Comparison of ENCODE assay signal across 9 cellular contexts in genomic region chr2:181954538-181954883, GRCh38. TPM values are rescaled to one million over a fixed set of nuclear protein-coding genes. Genes with fewer than 3 reads are reported as not detected.
DNase-seq lines count a peak whose midpoint lies in the region; ATAC-seq and TF ChIP-seq lines count a peak whose summit lies in the region.
"Had no signal": no experiment of that assay in that cellular context is flagged by ENCODE, and none has a peak within 500 bp of the region (broad histone marks: within the 10 kb centered on the region; RNA-seq: fewer than 3 reads in every experiment).

No MANE protein-coding gene starts in this region.

- H3K27me3 Mint-ChIP-seq in T-cell (peaks cover 9 to 16% of the 10 kb centered on the region in 2 donors), immature natural killer cell (ENCODE audit: low read depth in 3 of 3) (peaks cover 0 to 9% (median 0%) of the 10 kb centered on the region in 3 donors)
- peaks cover 16% of the 10 kb centered on the region for H3K27me3 Mint-ChIP-seq in activated naive CD4-positive, alpha-beta T cell treated with anti-CD3 and anti-CD28 coated beads, Interleukin-2, amount 10 ng/mL, durations not matched to agents 7 days and 5 days

- POLR2A ChIA-PET in T-cell (lab: Charles Lee): no interaction called here

- peak overlapping the region; percentile 41 for H3K27ac ChIP-seq in 22Rv1

- H3K27ac Mint-ChIP-seq in T-cell: no peak overlapping the region
- no peak overlapping the region for H3K27ac Mint-ChIP-seq in immature natural killer cell
- no peak overlapping the region for H3K27ac Mint-ChIP-seq in activated naive CD4-positive, alpha-beta T cell treated with anti-CD3 and anti-CD28 coated beads, Interleukin-2, amount 10 ng/mL, durations not matched to agents 7 days and 5 days

- peak; percentile 50 for TF ChIP-seq CTCF in 22Rv1 (IDR thresholded peaks at IDR 0.05)
- no peak for TF ChIP-seq CTCF in GM10266 (IDR thresholded peaks at IDR 0.05; ENCODE audit: control insufficient read depth, insufficient read depth, low read depth, missing control alignments)

- H3K4me1 Mint-ChIP-seq in T-cell (peaks cover 9 to 13% (median 12%) of the 10 kb centered on the region in 3 donors), immature natural killer cell (peaks cover 9 to 14% of the 10 kb centered on the region in 2 donors)
- peaks cover 9% of the 10 kb centered on the region for H3K4me1 Mint-ChIP-seq in activated naive CD4-positive, alpha-beta T cell treated with anti-CD3 and anti-CD28 coated beads, Interleukin-2, amount 10 ng/mL, durations not matched to agents 7 days and 5 days

- H3K36me3 Mint-ChIP-seq in T-cell (no peaks in the 10 kb centered on the region), immature natural killer cell (no peaks in the 10 kb centered on the region)
- H3K36me3 Mint-ChIP-seq in activated naive CD4-positive, alpha-beta T cell treated with anti-CD3 and anti-CD28 coated beads, Interleukin-2, amount 10 ng/mL, durations not matched to agents 7 days and 5 days: no peaks in the 10 kb centered on the region

- H3K9me3 Mint-ChIP-seq in T-cell: no peaks in the 10 kb centered on the region
- no peaks in the 10 kb centered on the region for H3K9me3 Mint-ChIP-seq in immature natural killer cell
- H3K9me3 Mint-ChIP-seq in activated naive CD4-positive, alpha-beta T cell treated with anti-CD3 and anti-CD28 coated beads, Interleukin-2, amount 10 ng/mL, durations not matched to agents 7 days and 5 days: no peaks in the 10 kb centered on the region

- ATAC-seq in GM21423 (IDR thresholded peaks at IDR 0.05; ENCODE audit: unreplicated experiment): peak; percentile 7
- ATAC-seq in T-cell (replicated peaks in 1 of 4): no peak

- DNase-seq in T-cell (no peak), immature natural killer cell (no peak), GM10266 (ENCODE audit: extremely low spot score) (no peak), NCI-H345 (lab: John Stamatoyannopoulos, UW) (no peak), midbrain (lab: John Stamatoyannopoulos, UW) (no peak)
- DNase-seq in activated naive CD4-positive, alpha-beta T cell treated with anti-CD3 and anti-CD28 coated beads, Interleukin-2, amount 10 ng/mL, durations not matched to agents 7 days and 5 days: no peak

- peak overlapping the region in 2 of 3 donors; percentile 18 to 58 for H3K4me3 Mint-ChIP-seq in T-cell
- peak overlapping the region in 3 of 5 donors; percentile 46 to 57 (median 49) for H3K4me3 Mint-ChIP-seq in immature natural killer cell
- H3K4me3 Mint-ChIP-seq in activated naive CD4-positive, alpha-beta T cell treated with anti-CD3 and anti-CD28 coated beads, Interleukin-2, amount 10 ng/mL, durations not matched to agents 7 days and 5 days: no peak overlapping the region

- CTCF ChIA-PET in T-cell (lab: Charles Lee): interaction anchor here (0.7 to 1.3 kb wide), 5 partner anchors 11 to 349 kb away, joined by 3 to 4 read pairs (median 3); no protein-coding TSS in a partner anchor
- CTCF ChIA-PET in activated naive CD4-positive, alpha-beta T cell treated with anti-CD3 and anti-CD28 coated beads, Interleukin-2, amount 10 ng/mL, durations not matched to agents 7 days and 5 days (lab: Charles Lee): interaction anchor here (0.9 to 1.9 kb wide), 7 partner anchors 8 to 215 kb away, joined by 4 to 9 read pairs (median 4); no protein-coding TSS in a partner anchor

RNA-seq across cellular contexts. Expression of gene PPP1R1C, which starts 31.1 kb away (rescaled TPM):
- total RNA-seq in T-cell: not detected
- not detected for polyA plus RNA-seq in immature natural killer cell
- polyA plus RNA-seq: neural cell had no signal
